Comparison of ENCODE assay signal across 12 cellular contexts in the genomic region with DNA sequence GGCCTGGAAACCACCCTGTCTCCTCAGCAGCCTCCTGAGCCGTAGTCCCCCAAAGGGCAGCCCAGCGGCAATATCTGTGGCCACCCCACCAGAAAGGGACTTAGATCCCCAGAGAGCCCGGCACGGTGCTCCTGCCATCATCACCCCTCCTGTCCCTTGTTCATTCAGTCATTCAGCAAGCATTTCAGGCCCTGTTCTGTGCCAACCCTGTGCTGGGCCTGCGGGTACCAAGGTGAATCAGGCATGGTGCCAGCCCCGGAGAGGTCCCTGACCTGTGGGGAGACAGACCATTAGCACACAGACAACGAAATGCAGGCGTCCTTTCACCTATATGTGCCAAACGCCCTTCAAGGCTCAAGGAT. TPM values are rescaled to one million over a fixed set of nuclear protein-coding genes. Genes with fewer than 3 reads are reported as not detected.
DNase-seq lines count a peak whose midpoint lies in the region; ATAC-seq and TF ChIP-seq lines count a peak whose summit lies in the region.
"Had no signal": no experiment of that assay in that cellular context is flagged by ENCODE, and none has a peak within 500 bp of the region (broad histone marks: within the 10 kb centered on the region; RNA-seq: fewer than 3 reads in every experiment).

No MANE protein-coding gene starts in this region.

- WGBS in aorta, 2 donors: 91% methylated on average over 9 of the region's 9 CpGs

- H3K27me3 Mint-ChIP-seq in stimulated activated naive CD8-positive, alpha-beta T cell treated with anti-CD3 and anti-CD28 coated beads, Interleukin-15, Interleukin-2, amounts not matched to agents 100 ng/mL and 50 ng/mL, for 24 hours: no peaks in the 10 kb centered on the region
- H3K27me3 Mint-ChIP-seq in activated CD4-positive, alpha-beta memory T cell treated with anti-CD3 and anti-CD28 coated beads, Interleukin-2, amount 10 ng/mL, durations not matched to agents 7 days and 5 days: no peaks in the 10 kb centered on the region

- peaks cover 21% of the 10 kb centered on the region for H3K4me1 Mint-ChIP-seq in stimulated activated naive CD8-positive, alpha-beta T cell treated with anti-CD3 and anti-CD28 coated beads, Interleukin-15, Interleukin-2, amounts not matched to agents 100 ng/mL and 50 ng/mL, for 24 hours (ENCODE audit: low read depth)
- H3K4me1 Mint-ChIP-seq in activated CD4-positive, alpha-beta memory T cell treated with anti-CD3 and anti-CD28 coated beads, Interleukin-2, amount 10 ng/mL, durations not matched to agents 7 days and 5 days: peaks cover 38% of the 10 kb centered on the region

- H3K4me1 ChIP-seq in left lung (peaks cover 15 to 36% of the 10 kb centered on the region in 2 donors), aorta (ENCODE audit: control insufficient read depth in 1 of 2, insufficient read depth in 2 of 2, low read length in 2 of 2) (no peaks in the 10 kb centered on the region)

- TF ChIP-seq CTCF in left lung (IDR thresholded peaks at IDR 0.05): no peak

- POLR2A ChIA-PET in activated CD4-positive, alpha-beta memory T cell treated with anti-CD3 and anti-CD28 coated beads, Interleukin-2, amount 10 ng/mL, durations not matched to agents 7 days and 5 days (lab: Charles Lee): interaction anchor here (0.9 kb wide), 1 partner anchor 64 kb away, joined by 3 read pairs; no protein-coding TSS in a partner anchor

- no peaks in the 10 kb centered on the region for H3K9me3 Mint-ChIP-seq in stimulated activated naive CD8-positive, alpha-beta T cell treated with anti-CD3 and anti-CD28 coated beads, Interleukin-15, Interleukin-2, amounts not matched to agents 100 ng/mL and 50 ng/mL, for 24 hours
- H3K9me3 Mint-ChIP-seq in activated CD4-positive, alpha-beta memory T cell treated with anti-CD3 and anti-CD28 coated beads, Interleukin-2, amount 10 ng/mL, durations not matched to agents 7 days and 5 days: no peaks in the 10 kb centered on the region

- no peak overlapping the region for H3K4me3 ChIP-seq in left lung
- H3K4me3 ChIP-seq in aorta (ENCODE audit: low read length in 2 of 2): no peak overlapping the region

- intact Hi-C loops in left lung (cut with DNase I): no loop called here
- intact Hi-C loops in aorta (cut with DNase I): loop anchor here (5.0 kb wide), 2 partner anchors 37 to 52 kb away; no protein-coding TSS in a partner anchor

- CTCF ChIA-PET in activated CD4-positive, alpha-beta memory T cell treated with anti-CD3 and anti-CD28 coated beads, Interleukin-2, amount 10 ng/mL, durations not matched to agents 7 days and 5 days (lab: Charles Lee): no interaction called here

- H3K27ac ChIP-seq in left lung (no peak overlapping the region), aorta (ENCODE audit: low read depth in 1 of 2, low read length in 2 of 2) (no peak overlapping the region)
- H3K27ac ChIP-seq: gastroesophageal sphincter, stomach had no signal

- H3K27ac Mint-ChIP-seq in stimulated activated naive CD8-positive, alpha-beta T cell treated with anti-CD3 and anti-CD28 coated beads, Interleukin-15, Interleukin-2, amounts not matched to agents 100 ng/mL and 50 ng/mL, for 24 hours: peak overlapping the region; percentile 14
- H3K27ac Mint-ChIP-seq in activated CD4-positive, alpha-beta memory T cell treated with anti-CD3 and anti-CD28 coated beads, Interleukin-2, amount 10 ng/mL, durations not matched to agents 7 days and 5 days: no peak overlapping the region

- DNase-seq in stimulated activated naive CD8-positive, alpha-beta T cell treated with anti-CD3 and anti-CD28 coated beads, Interleukin-15, Interleukin-2, amounts not matched to agents 100 U/mL and 50 U/mL, for 24 hours: no peak
- DNase-seq in activated CD4-positive, alpha-beta memory T cell treated with anti-CD3 and anti-CD28 coated beads, Interleukin-2, amount 10 ng/mL, durations not matched to agents 7 days and 5 days: no peak
- DNase-seq in left lung (peak; percentile 32 to 59), aorta (peak; percentile 37 to 72), DMS153 (lab: John Stamatoyannopoulos, UW) (no peak)
- DNase-seq: NCI-H146; stimulated activated CD4-positive, alpha-beta T cell treated with anti-CD3 and anti-CD28 coated beads, Interleukin-4, amount 100 ng/mL, for 24 hours; stomach had no signal

- no peak for ATAC-seq in stimulated activated naive CD8-positive, alpha-beta T cell treated with anti-CD3 and anti-CD28 coated beads, Interleukin-15, Interleukin-2, amounts not matched to agents 100 U/mL and 50 U/mL, for 24 hours
- no peak for ATAC-seq in left lung
- ATAC-seq in aorta (ENCODE audit: low FRiP score): no peak
- no peak for ATAC-seq in HG03159 (IDR thresholded peaks at IDR 0.05; ENCODE audit: unreplicated experiment)
- ATAC-seq in GM18502 (IDR thresholded peaks at IDR 0.05; ENCODE audit: poor library complexity, unreplicated experiment): no peak
- ATAC-seq: gastroesophageal sphincter had no signal

- peaks cover 22% of the 10 kb centered on the region for H3K36me3 Mint-ChIP-seq in stimulated activated naive CD8-positive, alpha-beta T cell treated with anti-CD3 and anti-CD28 coated beads, Interleukin-15, Interleukin-2, amounts not matched to agents 100 ng/mL and 50 ng/mL, for 24 hours (ENCODE audit: low read depth)
- peaks cover 26% of the 10 kb centered on the region for H3K36me3 Mint-ChIP-seq in activated CD4-positive, alpha-beta memory T cell treated with anti-CD3 and anti-CD28 coated beads, Interleukin-2, amount 10 ng/mL, durations not matched to agents 7 days and 5 days (ENCODE audit: low read depth)

- peaks cover 0 to 3% of the 10 kb centered on the region in 2 donors for H3K36me3 ChIP-seq in left lung
- H3K36me3 ChIP-seq in aorta (ENCODE audit: control insufficient read depth in 1 of 2, insufficient read depth in 2 of 2, low read length in 1 of 2): no peaks in the 10 kb centered on the region
- H3K36me3 ChIP-seq: gastroesophageal sphincter, stomach had no signal

- H3K4me3 Mint-ChIP-seq in stimulated activated naive CD8-positive, alpha-beta T cell treated with anti-CD3 and anti-CD28 coated beads, Interleukin-15, Interleukin-2, amounts not matched to agents 100 ng/mL and 50 ng/mL, for 24 hours: peak overlapping the region; percentile 90
- peak overlapping the region; percentile 99 for H3K4me3 Mint-ChIP-seq in activated CD4-positive, alpha-beta memory T cell treated with anti-CD3 and anti-CD28 coated beads, Interleukin-2, amount 10 ng/mL, durations not matched to agents 7 days and 5 days

- H3K9me3 ChIP-seq in left lung: no peaks in the 10 kb centered on the region
- H3K9me3 ChIP-seq in aorta (ENCODE audit: control insufficient read depth, low read length): no peaks in the 10 kb centered on the region
- H3K9me3 ChIP-seq: gastroesophageal sphincter, stomach had no signal

- H3K27me3 ChIP-seq in left lung (peaks cover 0 to 38% of the 10 kb centered on the region in 2 donors), aorta (ENCODE audit: control insufficient read depth in 1 of 2, insufficient read depth in 2 of 2, low read length in 1 of 2) (no peaks in the 10 kb centered on the region)
- H3K27me3 ChIP-seq: gastroesophageal sphincter, stomach had no signal

RNA-seq across cellular contexts. Expression of a gene that starts 1.3 kb away (rescaled TPM):
- 10 to 100 TPM; 51.5 to 52.7 TPM for total RNA-seq in activated CD4-positive, alpha-beta memory T cell treated with anti-CD3 and anti-CD28 coated beads, Interleukin-2, amount 10 ng/mL, durations not matched to agents 7 days and 5 days
- 10 to 100 TPM in 1 of 2 donors, 1 to 10 TPM in 1; 7.6 to 36.6 TPM for total RNA-seq in left lung
- 10 to 100 TPM in 1 of 2 donors, 1 to 10 TPM in 1; 8.1 to 12.3 TPM for total RNA-seq in aorta
- polyA plus RNA-seq in aorta: 1 to 10 TPM; 1.1 to 3.6 TPM

Comparison
In these comparisons a context has a peak if more than half of its experiments do, and no peak if none do; other contexts are left out.
1. DNase-seq: peak in left lung (2 of 2) and aorta (2 of 2); none in stimulated activated naive CD8-positive, alpha-beta T cell treated with anti-CD3 and anti-CD28 coated beads, Interleukin-15, Interleukin-2, amounts not matched to agents 100 U/mL and 50 U/mL, for 24 hours (single experiment), activated CD4-positive, alpha-beta memory T cell treated with anti-CD3 and anti-CD28 coated beads, Interleukin-2, amount 10 ng/mL, durations not matched to agents 7 days and 5 days (single experiment) and DMS153 (single experiment).
2. intact Hi-C loops: an anchor here in aorta (5.0 kb wide); none called in left lung.